In the genomic region with DNA sequence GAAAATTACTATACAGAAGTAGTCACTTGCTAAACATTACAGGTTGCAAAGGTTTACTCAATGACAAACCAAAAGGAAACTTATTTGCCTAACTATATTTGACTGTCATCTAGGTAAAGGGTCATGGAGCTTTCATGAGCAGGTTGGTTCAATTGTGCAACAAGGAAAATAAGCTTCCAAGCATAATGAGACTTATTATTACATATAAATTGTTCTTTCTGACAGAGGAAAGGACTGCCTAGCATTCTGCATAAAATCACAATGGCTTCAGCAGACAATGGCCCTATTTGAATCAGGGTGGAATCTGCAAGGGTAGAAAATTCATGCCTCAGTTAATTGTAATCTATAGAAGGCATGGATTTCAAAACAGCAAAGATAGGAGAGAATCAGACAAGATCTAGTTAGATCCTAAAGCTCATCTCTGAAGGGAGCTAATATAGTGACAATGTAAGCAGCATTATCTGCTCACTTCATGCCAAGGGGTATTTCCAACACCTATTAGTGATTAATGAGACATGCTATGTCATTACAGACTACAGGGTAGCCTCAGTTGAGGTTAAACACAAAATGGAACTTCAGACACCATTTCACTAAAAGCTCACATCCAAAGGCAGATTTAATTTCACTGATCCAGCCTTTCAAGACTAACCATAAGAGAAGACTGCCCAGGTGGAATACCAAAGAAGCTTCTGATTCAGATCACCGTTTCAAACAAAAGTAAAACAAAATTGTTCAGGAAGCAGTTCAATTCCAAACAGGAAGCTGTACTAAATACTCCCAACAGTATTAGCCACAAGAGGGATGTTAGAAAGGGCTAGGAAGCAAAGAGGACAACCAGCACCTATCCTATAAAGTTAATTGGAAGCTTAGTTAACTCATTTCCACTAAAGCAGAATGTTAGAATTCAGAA, we compare ENCODE assay signal across 9 cellular contexts. TPM values are rescaled to one million over a fixed set of nuclear protein-coding genes. Genes with fewer than 3 reads are reported as not detected.
DNase-seq lines count a peak whose midpoint lies in the region; ATAC-seq and TF ChIP-seq lines count a peak whose summit lies in the region.
"Had no signal": no experiment of that assay in that cellular context is flagged by ENCODE, and none has a peak within 500 bp of the region (broad histone marks: within the 10 kb centered on the region; RNA-seq: fewer than 3 reads in every experiment).

No MANE protein-coding gene starts in this region.

- H3K4me3 Mint-ChIP-seq in neural crest cell = peak overlapping the region; percentile 41
- no peak overlapping the region for H3K4me3 Mint-ChIP-seq in activated CD4-positive, alpha-beta memory T cell treated with anti-CD3 and anti-CD28 coated beads for 36 hours

- no peaks in the 10 kb centered on the region for H3K27me3 Mint-ChIP-seq in neural crest cell (ENCODE audit: low read depth)
- no peaks in the 10 kb centered on the region for H3K27me3 Mint-ChIP-seq in activated CD4-positive, alpha-beta memory T cell treated with anti-CD3 and anti-CD28 coated beads for 36 hours

- H3K4me3 ChIP-seq in body of pancreas = no peak overlapping the region
- H3K4me3 ChIP-seq: SJSA1 had no signal

- no peak overlapping the region for H3K27ac Mint-ChIP-seq in neural crest cell (ENCODE audit: unreplicated experiment)
- no peak overlapping the region for H3K27ac Mint-ChIP-seq in activated CD4-positive, alpha-beta memory T cell treated with anti-CD3 and anti-CD28 coated beads for 36 hours

- H3K4me1 Mint-ChIP-seq in neural crest cell = peaks cover 44% of the 10 kb centered on the region
- H3K4me1 Mint-ChIP-seq in activated CD4-positive, alpha-beta memory T cell treated with anti-CD3 and anti-CD28 coated beads for 36 hours (ENCODE audit: low read depth) = peaks cover 56% of the 10 kb centered on the region

- intact Hi-C loops in body of pancreas (cut with DNase I) = no loop called here
- intact Hi-C loops in activated CD4-positive, alpha-beta memory T cell treated with anti-CD3 and anti-CD28 coated beads for 36 hours (cut with micrococcal nuclease) = no loop called here

- DNase-seq in body of pancreas (no peak), neural crest cell (ENCODE audit: low read depth, low spot score) (no peak), omental fat pad (ENCODE audit: low spot score) (no peak), NCI-H187 (lab: John Stamatoyannopoulos, UW) (no peak), NCI-H524 treated with DMSO at 0.1 percent for 48 hours (lab: John Stamatoyannopoulos, UW) (no peak)
- no peak for DNase-seq in activated CD4-positive, alpha-beta memory T cell treated with anti-CD3 and anti-CD28 coated beads for 36 hours

- H3K9me3 Mint-ChIP-seq in neural crest cell = no peaks in the 10 kb centered on the region
- H3K9me3 Mint-ChIP-seq in activated CD4-positive, alpha-beta memory T cell treated with anti-CD3 and anti-CD28 coated beads for 36 hours = no peaks in the 10 kb centered on the region

- H3K36me3 ChIP-seq in body of pancreas (replicated peaks in 1 of 2; ENCODE audit: insufficient read depth in 1 of 2, low read depth in 2 of 2) = no peaks in the 10 kb centered on the region

- ATAC-seq in GM18502 (IDR thresholded peaks at IDR 0.05; ENCODE audit: poor library complexity, unreplicated experiment) (peak; percentile 41), HG03039 (IDR thresholded peaks at IDR 0.05; ENCODE audit: unreplicated experiment) (peak; percentile 62), body of pancreas (peak; percentile 83), omental fat pad (ENCODE audit: low FRiP score) (no peak)

- TF ChIP-seq POLR2A in body of pancreas (IDR thresholded peaks at IDR 0.05) = no peak

- no peaks in the 10 kb centered on the region for H3K27me3 ChIP-seq in body of pancreas
- H3K27me3 ChIP-seq: SJSA1 had no signal

- CTCF ChIA-PET in activated CD4-positive, alpha-beta memory T cell treated with anti-CD3 and anti-CD28 coated beads for 36 hours (lab: Charles Lee) = interaction anchor here (2.4 to 5.1 kb wide), 3 partner anchors 13 to 47 kb away, joined by 10 to 33 read pairs (median 10); no protein-coding TSS in a partner anchor

- POLR2A ChIA-PET in activated CD4-positive, alpha-beta memory T cell treated with anti-CD3 and anti-CD28 coated beads for 36 hours (lab: Charles Lee) = interaction anchor here (0.8 kb wide), 1 partner anchor 35 kb away, joined by 3 read pairs; no protein-coding TSS in a partner anchor

- H3K9me3 ChIP-seq in body of pancreas = no peaks in the 10 kb centered on the region
- H3K9me3 ChIP-seq: SJSA1 had no signal

- WGBS in body of pancreas, 2 donors = 0 to 4% methylated on average over 1 of the region's 1 CpG

- H3K4me1 ChIP-seq in body of pancreas = peaks cover 59% of the 10 kb centered on the region

- peak overlapping the region; percentile 50 to 75 (median 62) for H3K27ac ChIP-seq in body of pancreas
- H3K27ac ChIP-seq: SJSA1 had no signal

- TF ChIP-seq CTCF in body of pancreas (IDR thresholded peaks at IDR 0.05) (no peak), neural crest cell (conservative IDR thresholded peaks at IDR 0.05) (no peak), omental fat pad (IDR thresholded peaks at IDR 0.05) (no peak)

- H3K36me3 Mint-ChIP-seq in neural crest cell (ENCODE audit: low read depth) = peaks cover 5% of the 10 kb centered on the region
- peaks cover 6% of the 10 kb centered on the region for H3K36me3 Mint-ChIP-seq in activated CD4-positive, alpha-beta memory T cell treated with anti-CD3 and anti-CD28 coated beads for 36 hours

RNA-seq across cellular contexts. Expression of a gene that starts 8.5 kb away (rescaled TPM):
- total RNA-seq in body of pancreas (10 to 100 TPM; 50.4 to 78.3 TPM), neural crest cell (102 and 103 TPM in 2 replicates), omental fat pad (10 to 100 TPM; 67.1 to 99.8 (median 75.0) TPM)
- total RNA-seq in activated CD4-positive, alpha-beta memory T cell treated with anti-CD3 and anti-CD28 coated beads for 36 hours = 10 to 100 TPM; 59.8 to 62.3 TPM

RNA-seq across cellular contexts. Expression of a gene that starts 39.6 kb away (rescaled TPM):
- 10 to 100 TPM; 18.2 to 42.8 TPM for total RNA-seq in body of pancreas
- 33.2 and 34.3 TPM in 2 replicates for total RNA-seq in neural crest cell
- total RNA-seq in omental fat pad = 10 to 100 TPM; 23.6 to 36.3 (median 29.4) TPM
- total RNA-seq in activated CD4-positive, alpha-beta memory T cell treated with anti-CD3 and anti-CD28 coated beads for 36 hours = 10 to 100 TPM; 42.8 to 43.5 TPM
